22 cellular contexts compared by ENCODE assay signal in the genomic region with DNA sequence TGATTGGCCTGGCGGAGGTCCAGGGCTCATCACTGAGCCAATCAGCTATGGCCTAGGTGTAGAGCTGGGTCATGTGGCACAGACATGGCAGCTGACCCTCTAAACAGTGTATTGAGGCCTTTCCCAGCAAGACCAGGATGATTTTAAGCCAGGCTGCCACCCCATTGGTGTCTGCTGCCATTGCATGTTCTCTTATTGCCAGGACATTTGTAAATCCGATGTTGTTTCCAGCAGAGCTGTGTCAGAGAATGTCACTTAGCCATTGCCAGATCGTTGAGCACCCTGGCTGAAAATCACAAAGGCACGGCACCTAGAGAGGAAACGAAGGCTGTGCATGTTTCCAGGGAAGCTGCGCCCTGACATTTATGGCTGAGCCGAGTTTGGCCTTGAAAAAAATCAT. TPM values are rescaled to one million over a fixed set of nuclear protein-coding genes. Genes with fewer than 3 reads are reported as not detected.
"Had no signal": no experiment of that assay in that cellular context is flagged by ENCODE, and none has a peak within 500 bp of the region (broad histone marks: within the 10 kb centered on the region; RNA-seq: fewer than 3 reads in every experiment).

No MANE protein-coding gene starts in this region.

- H3K4me3 ChIP-seq: colonic mucosa, esophagus squamous epithelium, lower lobe of right lung, ovary, right lobe of liver, spleen, testis, tibial nerve had no signal

- H3K4me1 ChIP-seq: colonic mucosa, foreskin keratinocyte, lower lobe of right lung, right lobe of liver, spleen, testis, tibial nerve had no signal

- H3K27ac ChIP-seq: colonic mucosa, esophagus squamous epithelium, foreskin keratinocyte, lower lobe of right lung, ovary, right lobe of liver, spleen, testis, tibial nerve had no signal

- DNase-seq: colonic mucosa; dermis blood vessel endothelial cell; esophagus squamous epithelium; foreskin keratinocyte; head of caudate nucleus; hypothalamus; kidney glomerular epithelial cell; lower lobe of right lung; natural killer cell; nucleus accumbens; ovary; right lobe of liver; spleen; stimulated activated CD4-positive, alpha-beta T cell treated with anti-CD3 and anti-CD28 coated beads, Interleukin-2, amount 100 ng/mL, for 24 hours; stimulated activated CD4-positive, alpha-beta T cell treated with anti-CD3 and anti-CD28 coated beads, Interleukin-4, amount 100 ng/mL, for 4 hours; stimulated activated naive B cell treated with anti-CD40 and anti-IgM and Interleukin-4, amounts not matched to agents 10 μg/mL and 1 μg/mL and 100 μg/mL, for 72 hours; stimulated activated naive CD8-positive, alpha-beta T cell treated with anti-CD3 and anti-CD28 coated beads, Interleukin-15, amount 100 ng/mL, for 72 hours; testis had no signal

- H3K36me3 ChIP-seq: colonic mucosa, esophagus squamous epithelium, lower lobe of right lung, ovary, right lobe of liver, spleen, tibial nerve had no signal

- H3K9me3 ChIP-seq: colonic mucosa, esophagus squamous epithelium, lower lobe of right lung, ovary, right lobe of liver, testis, tibial nerve had no signal

- ATAC-seq: foreskin keratinocyte; left lobe of liver; lower lobe of right lung; natural killer cell; right lobe of liver; stimulated activated naive B cell treated with anti-CD40 and anti-IgM and Interleukin-4, amounts not matched to agents 10 μg/mL and 1 μg/mL and 100 μg/mL, for 72 hours; stimulated activated naive CD8-positive, alpha-beta T cell treated with anti-CD3 and anti-CD28 coated beads, Interleukin-15, amount 100 ng/mL, for 72 hours had no signal

- H3K27me3 ChIP-seq: colonic mucosa, esophagus squamous epithelium, foreskin keratinocyte, ovary, right lobe of liver, testis, tibial nerve had no signal

RNA-seq across cellular contexts. Expression of a gene that starts 33.4 kb away (rescaled TPM):
- total RNA-seq: dermis blood vessel endothelial cell, epithelial cell of proximal tubule, esophagus squamous epithelium, foreskin keratinocyte, left lobe of liver, lower lobe of right lung, natural killer cell, posterior vena cava, spleen had no signal
- polyA plus RNA-seq: foreskin keratinocyte had no signal
